In genomic region chr20:61680096-61680495, GRCh38 we compare ENCODE assay signal across 33 cellular contexts.
"Had no signal": no experiment of that assay in that cellular context is flagged by ENCODE, and none has a peak within 500 bp of the region (broad histone marks: within the 10 kb centered on the region; RNA-seq: fewer than 3 reads in every experiment).

No MANE protein-coding gene starts in this region.

- H3K27ac ChIP-seq: ascending aorta, breast epithelium, Peyer's patch, WERI-Rb-1 had no signal

- ATAC-seq: activated CD8-positive, alpha-beta memory T cell treated with anti-CD3 and anti-CD28 coated beads, Interleukin-2, amount 10 ng/mL, durations not matched to agents 7 days and 5 days; PC-3 had no signal

- H3K4me1 ChIP-seq: ascending aorta, breast epithelium, Peyer's patch had no signal

- H3K9me3 ChIP-seq: ascending aorta, breast epithelium, MG63, Peyer's patch had no signal

- H3K27me3 ChIP-seq: ascending aorta, Peyer's patch had no signal

- DNase-seq: activated CD4-positive, alpha-beta memory T cell treated with anti-CD3 and anti-CD28 coated beads, Interleukin-2, amount 10 ng/mL, durations not matched to agents 7 days and 5 days; activated CD4-positive, alpha-beta T cell treated with anti-CD3 and anti-CD28 coated beads for 1 hour; activated CD4-positive, alpha-beta T cell treated with anti-CD3 and anti-CD28 coated beads for 48 hours; activated CD4-positive, CD25-positive, alpha-beta regulatory T cell; activated CD8-positive, alpha-beta memory T cell treated with anti-CD3 and anti-CD28 coated beads for 24 hours; activated CD8-positive, alpha-beta memory T cell treated with anti-CD3 and anti-CD28 coated beads, Interleukin-2, amount 10 ng/mL, durations not matched to agents 7 days and 5 days; activated CD8-positive, alpha-beta memory T cell treated with anti-CD3 and anti-CD28 coated beads, Interleukin-2, amount 50 U/mL, for 48 hours; activated effector memory CD4-positive, alpha-beta T cell treated with Interleukin-2 at 50 U/mL for 16 hours; activated naive CD4-positive, alpha-beta T cell; activated naive CD4-positive, alpha-beta T cell treated with anti-CD3 and anti-CD28 coated beads, Interleukin-2, amount 50 U/mL, for 16 hours; activated naive CD8-positive, alpha-beta T cell treated with anti-CD3 and anti-CD28 coated beads for 36 hours; activated T-cell treated with anti-CD3 and anti-CD28 coated beads, Interleukin-2, amount 50 U/mL, for 48 hours; amniotic stem cell; Kasumi-1; KG1; MG63; MV-4-11; NCI-H1092; NCI-H1436 treated with DMSO at 0.1 percent for 48 hours; NCI-H1694 treated with DMSO at 0.1 percent for 48 hours; NCI-H2029; NCI-H345; NCI-H524 treated with DMSO at 0.1 percent for 48 hours; PC-3; Peyer's patch; RPMI8226; SW 1271; T-helper 1 cell; T-helper 2 cell; T-helper 9 cell; WERI-Rb-1 had no signal

- H3K4me3 ChIP-seq: ascending aorta, breast epithelium, MG63, Peyer's patch had no signal

- H3K36me3 ChIP-seq: ascending aorta, breast epithelium, MG63, Peyer's patch, WERI-Rb-1 had no signal
